In the genomic region with DNA sequence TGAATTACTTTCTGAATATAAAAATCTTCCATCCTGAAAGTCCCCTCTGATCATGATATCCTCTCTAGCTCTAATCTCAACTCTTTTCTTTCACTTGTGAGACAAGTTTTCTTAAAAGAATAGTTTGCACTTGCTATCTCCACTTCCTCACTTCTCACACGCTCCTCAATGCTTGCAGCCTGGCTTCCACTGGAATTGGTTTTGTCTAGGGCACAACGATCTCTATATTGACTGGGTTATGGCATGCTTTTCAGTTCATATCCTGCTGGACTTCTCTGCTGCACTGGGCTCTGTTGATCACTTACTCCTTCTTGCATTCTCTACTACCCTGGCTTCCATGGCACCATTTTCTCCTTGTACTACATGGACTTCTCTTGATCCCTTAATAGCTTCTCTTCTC, we compare ENCODE assay signal across 1 cellular context.
A peak's percentile ranks its signal among the peaks of the same experiment; 100 is the strongest.
TF ChIP-seq lines count a peak whose summit lies in the region.

No MANE protein-coding gene starts in this region.

TF ChIP-seq in K562, 482 proteins besides CTCF, POLR2A, EP300 and RAD21:
- TF ChIP-seq CLOCK (CRISPR knock-in tag; IDR thresholded peaks at IDR 0.05; ENCODE audit: borderline replicate concordance) = no peak
- 0 out of 2 replicates have a peak, but pooled peaks have one; percentile 41 for TF ChIP-seq SPI1 (IDR thresholded peaks at IDR 0.05; ENCODE audit: borderline replicate concordance, low read depth, low read length)
- TF ChIP-seq HIVEP1 (CRISPR knock-in tag; IDR thresholded peaks at IDR 0.05) = no peak
- TF ChIP-seq, protein P1, sequence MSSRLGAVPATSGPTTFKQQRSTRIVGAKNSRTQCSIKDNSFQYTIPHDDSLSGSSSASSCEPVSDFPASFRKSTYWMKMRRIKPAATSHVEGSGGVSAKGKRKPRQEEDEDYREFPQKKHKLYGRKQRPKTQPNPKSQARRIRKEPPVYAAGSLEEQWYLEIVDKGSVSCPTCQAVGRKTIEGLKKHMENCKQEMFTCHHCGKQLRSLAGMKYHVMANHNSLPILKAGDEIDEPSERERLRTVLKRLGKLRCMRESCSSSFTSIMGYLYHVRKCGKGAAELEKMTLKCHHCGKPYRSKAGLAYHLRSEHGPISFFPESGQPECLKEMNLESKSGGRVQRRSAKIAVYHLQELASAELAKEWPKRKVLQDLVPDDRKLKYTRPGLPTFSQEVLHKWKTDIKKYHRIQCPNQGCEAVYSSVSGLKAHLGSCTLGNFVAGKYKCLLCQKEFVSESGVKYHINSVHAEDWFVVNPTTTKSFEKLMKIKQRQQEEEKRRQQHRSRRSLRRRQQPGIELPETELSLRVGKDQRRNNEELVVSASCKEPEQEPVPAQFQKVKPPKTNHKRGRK (tag; IDR thresholded peaks at IDR 0.05) = peak; percentile 42; the same call in 1 of the 2 replicates
- TF ChIP-seq EHMT2 (IDR thresholded peaks at IDR 0.05) = 0 out of 2 replicates have a peak, but pooled peaks have one; percentile 29
TF ChIP-seq in K562: peak in this region for 3.
